9 cellular contexts compared by ENCODE assay signal in the genomic region with DNA sequence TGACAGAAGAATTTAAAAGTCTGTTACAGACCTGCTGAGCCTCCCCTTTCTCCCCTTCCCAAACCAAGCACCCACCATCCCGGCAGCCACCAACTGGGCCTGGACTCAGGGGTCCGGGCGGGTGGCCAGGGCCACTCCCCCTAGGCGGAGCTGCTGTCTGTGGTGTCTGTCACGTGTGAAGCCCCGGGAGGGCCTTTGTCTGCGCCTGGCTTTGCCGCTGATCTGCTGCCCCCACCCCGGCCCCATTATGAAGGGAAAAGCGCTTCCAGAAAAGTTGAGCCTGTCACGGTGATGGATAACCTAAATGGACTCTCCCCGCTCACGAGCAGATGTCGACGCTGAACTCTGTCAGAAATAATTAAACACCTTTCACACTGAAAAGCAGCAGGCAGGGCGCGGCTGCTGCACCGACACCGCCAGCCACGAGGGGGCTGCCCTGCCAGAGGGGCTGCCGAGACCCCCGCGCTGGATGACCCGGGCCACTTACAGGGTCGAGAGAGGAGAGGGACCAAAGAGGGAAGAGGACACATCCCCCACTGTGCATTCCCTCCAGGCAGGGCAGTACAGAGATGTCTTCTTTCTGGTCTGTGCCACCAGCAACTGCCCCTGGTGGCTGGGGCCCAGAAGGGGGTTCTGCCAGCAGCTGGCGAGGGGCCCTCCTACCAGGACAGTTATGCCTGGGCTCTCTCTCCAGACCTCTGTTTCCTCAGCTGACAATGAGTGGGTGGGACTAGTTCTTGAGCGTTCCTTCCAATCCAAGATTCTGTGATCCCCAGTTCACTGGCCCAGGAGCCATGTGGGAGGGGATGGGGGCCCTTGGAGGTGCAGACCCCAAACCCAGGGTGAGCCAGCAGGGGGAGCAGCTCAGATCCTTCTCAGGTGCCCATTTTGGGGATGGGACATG. TPM values are rescaled to one million over a fixed set of nuclear protein-coding genes. Genes with fewer than 3 reads are reported as not detected.
A peak's percentile ranks its signal among the peaks of the same experiment; 100 is the strongest.
DNase-seq lines count a peak whose midpoint lies in the region; ATAC-seq and TF ChIP-seq lines count a peak whose summit lies in the region.
"Had no signal": no experiment of that assay in that cellular context is flagged by ENCODE, and none has a peak within 500 bp of the region (broad histone marks: within the 10 kb centered on the region; RNA-seq: fewer than 3 reads in every experiment).

No MANE protein-coding gene starts in this region.

- no peak overlapping the region for H3K9ac ChIP-seq in skeletal muscle satellite cell (ENCODE audit: low read depth, low read length)

- no peak overlapping the region for H3K27ac Mint-ChIP-seq in activated T-cell treated with anti-CD3 and anti-CD28 coated beads, Interleukin-2, amount 50 U/mL, for 72 hours
- H3K27ac Mint-ChIP-seq: CD4-positive, CD25-positive, alpha-beta regulatory T cell had no signal

- no peak overlapping the region for H3K27ac ChIP-seq in heart left ventricle

- H3K4me2 ChIP-seq in skeletal muscle satellite cell (ENCODE audit: low read length) = peak overlapping the region; percentile 62

- no peaks in the 10 kb centered on the region for H3K36me3 Mint-ChIP-seq in activated T-cell treated with anti-CD3 and anti-CD28 coated beads, Interleukin-2, amount 50 U/mL, for 72 hours (ENCODE audit: insufficient read depth in 2 of 2)
- no peaks in the 10 kb centered on the region for H3K36me3 Mint-ChIP-seq in activated T-cell treated with anti-CD3 and anti-CD28 coated beads, Interleukin-2, amount 50 U/mL, for 4 hours (ENCODE audit: insufficient read depth)
- H3K36me3 Mint-ChIP-seq: CD4-positive, CD25-positive, alpha-beta regulatory T cell had no signal

- no peak for DNase-seq in activated T-cell treated with anti-CD3 and anti-CD28 coated beads, Interleukin-2, amount 50 U/mL, for 72 hours
- no peak for DNase-seq in activated T-cell treated with anti-CD3 and anti-CD28 coated beads, Interleukin-2, amount 50 U/mL, for 4 hours
- peak; percentile 24 for DNase-seq in OCI-M1 (lab: John Stamatoyannopoulos, UW)
- peak in 3 of 5 donors; percentile 25 to 40 (median 25) for DNase-seq in heart left ventricle
- DNase-seq in stimulated activated CD4-positive, alpha-beta T cell treated with anti-CD3 and anti-CD28 coated beads, Interleukin-4, amount 100 ng/mL, for 1 hour = no peak
- DNase-seq in activated CD8-positive, alpha-beta memory T cell treated with anti-CD3 and anti-CD28 coated beads, Interleukin-2, amount 50 U/mL, for 48 hours = no peak
- no peak for DNase-seq in LoVo (ENCODE audit: low spot score)
- DNase-seq: CD4-positive, CD25-positive, alpha-beta regulatory T cell had no signal

- peaks cover 6% of the 10 kb centered on the region for H3K27me3 Mint-ChIP-seq in activated T-cell treated with anti-CD3 and anti-CD28 coated beads, Interleukin-2, amount 50 U/mL, for 72 hours (ENCODE audit: low read depth)
- H3K27me3 Mint-ChIP-seq in activated T-cell treated with anti-CD3 and anti-CD28 coated beads, Interleukin-2, amount 50 U/mL, for 4 hours (ENCODE audit: low read depth) = peaks cover 29% of the 10 kb centered on the region

- intact Hi-C loops in heart left ventricle (cut with DNase I) = no loop called here

- H3K9me3 ChIP-seq in heart left ventricle (no peaks in the 10 kb centered on the region), skeletal muscle satellite cell (replicated peaks; ENCODE audit: low read length) (no peaks in the 10 kb centered on the region)

- no peak for ATAC-seq in activated T-cell treated with anti-CD3 and anti-CD28 coated beads, Interleukin-2, amount 50 U/mL, for 72 hours (replicated peaks in 1 of 2)
- no peak for ATAC-seq in activated T-cell treated with anti-CD3 and anti-CD28 coated beads, Interleukin-2, amount 50 U/mL, for 4 hours
- peak; percentile 62 to 79 (median 70) for ATAC-seq in heart left ventricle

- H3K4me3 Mint-ChIP-seq in activated T-cell treated with anti-CD3 and anti-CD28 coated beads, Interleukin-2, amount 50 U/mL, for 72 hours = peak overlapping the region; percentile 27 to 39
- no peak overlapping the region for H3K4me3 Mint-ChIP-seq in activated T-cell treated with anti-CD3 and anti-CD28 coated beads, Interleukin-2, amount 50 U/mL, for 4 hours
- H3K4me3 Mint-ChIP-seq: CD4-positive, CD25-positive, alpha-beta regulatory T cell had no signal

- H3K36me3 ChIP-seq in heart left ventricle = no peaks in the 10 kb centered on the region
- no peaks in the 10 kb centered on the region for H3K36me3 ChIP-seq in skeletal muscle satellite cell (ENCODE audit: insufficient read depth, low read length)

- peak in 9 of 12 donors; percentile 4 to 30 (median 24) for TF ChIP-seq CTCF in heart left ventricle (IDR thresholded peaks at IDR 0.05)

- no peaks in the 10 kb centered on the region for H3K4me1 Mint-ChIP-seq in activated T-cell treated with anti-CD3 and anti-CD28 coated beads, Interleukin-2, amount 50 U/mL, for 72 hours (ENCODE audit: low read depth)
- H3K4me1 Mint-ChIP-seq in activated T-cell treated with anti-CD3 and anti-CD28 coated beads, Interleukin-2, amount 50 U/mL, for 4 hours (ENCODE audit: low read depth) = no peaks in the 10 kb centered on the region
- H3K4me1 Mint-ChIP-seq: CD4-positive, CD25-positive, alpha-beta regulatory T cell had no signal

- TF ChIP-seq POLR2A in heart left ventricle (IDR thresholded peaks at IDR 0.05) = no peak

- peaks cover 0 to 11% (median 0%) of the 10 kb centered on the region in 9 donors for H3K27me3 ChIP-seq in heart left ventricle
- H3K27me3 ChIP-seq in skeletal muscle satellite cell (ENCODE audit: control insufficient read depth, insufficient read depth, low read length) = peaks cover 74% of the 10 kb centered on the region

- no peaks in the 10 kb centered on the region for H3K9me3 Mint-ChIP-seq in activated T-cell treated with anti-CD3 and anti-CD28 coated beads, Interleukin-2, amount 50 U/mL, for 72 hours
- no peaks in the 10 kb centered on the region for H3K9me3 Mint-ChIP-seq in activated T-cell treated with anti-CD3 and anti-CD28 coated beads, Interleukin-2, amount 50 U/mL, for 4 hours
- H3K9me3 Mint-ChIP-seq: CD4-positive, CD25-positive, alpha-beta regulatory T cell had no signal

- H3K4me3 ChIP-seq in heart left ventricle (peak overlapping the region in 7 of 12 donors; percentile 9 to 32 (median 19)), skeletal muscle satellite cell (ENCODE audit: low read length) (peak overlapping the region; percentile 50)

- peaks cover 0 to 9% (median 0%) of the 10 kb centered on the region in 12 donors for H3K4me1 ChIP-seq in heart left ventricle
- H3K4me1 ChIP-seq in skeletal muscle satellite cell (ENCODE audit: control insufficient read depth, insufficient read depth, low read length) = no peaks in the 10 kb centered on the region

- 4 to 6% (median 5%) methylated on average over 27 of the region's 27 CpGs for WGBS in heart left ventricle, 4 donors

RNA-seq across cellular contexts. Expression of gene BARHL1, which starts 36.0 kb away (rescaled TPM):
- total RNA-seq in activated T-cell treated with anti-CD3 and anti-CD28 coated beads, Interleukin-2, amount 50 U/mL, for 72 hours = not detected
- total RNA-seq in activated T-cell treated with anti-CD3 and anti-CD28 coated beads, Interleukin-2, amount 50 U/mL, for 4 hours = not detected
- total RNA-seq in heart left ventricle = not detected
- polyA plus RNA-seq in heart left ventricle = not detected
- total RNA-seq in skeletal muscle satellite cell (2012; rRNA removed) = not detected in 2 replicates
- total RNA-seq: CD4-positive, CD25-positive, alpha-beta regulatory T cell had no signal
- polyA plus RNA-seq: CD4-positive, CD25-positive, alpha-beta regulatory T cell had no signal

Comparison
In these comparisons a context has a peak if more than half of its experiments do, and no peak if none do; other contexts are left out.
1. ATAC-seq: peak in heart left ventricle (4 of 4); none in activated T-cell treated with anti-CD3 and anti-CD28 coated beads, Interleukin-2, amount 50 U/mL, for 72 hours (0 of 2) and activated T-cell treated with anti-CD3 and anti-CD28 coated beads, Interleukin-2, amount 50 U/mL, for 4 hours (0 of 2).
2. DNase-seq: peak in OCI-M1 (single experiment) and heart left ventricle (3 of 5); none in activated T-cell treated with anti-CD3 and anti-CD28 coated beads, Interleukin-2, amount 50 U/mL, for 72 hours (0 of 2), activated T-cell treated with anti-CD3 and anti-CD28 coated beads, Interleukin-2, amount 50 U/mL, for 4 hours (single experiment), stimulated activated CD4-positive, alpha-beta T cell treated with anti-CD3 and anti-CD28 coated beads, Interleukin-4, amount 100 ng/mL, for 1 hour (single experiment), activated CD8-positive, alpha-beta memory T cell treated with anti-CD3 and anti-CD28 coated beads, Interleukin-2, amount 50 U/mL, for 48 hours (single experiment) and LoVo (single experiment).